23 cellular contexts compared by ENCODE assay signal in the genomic region with DNA sequence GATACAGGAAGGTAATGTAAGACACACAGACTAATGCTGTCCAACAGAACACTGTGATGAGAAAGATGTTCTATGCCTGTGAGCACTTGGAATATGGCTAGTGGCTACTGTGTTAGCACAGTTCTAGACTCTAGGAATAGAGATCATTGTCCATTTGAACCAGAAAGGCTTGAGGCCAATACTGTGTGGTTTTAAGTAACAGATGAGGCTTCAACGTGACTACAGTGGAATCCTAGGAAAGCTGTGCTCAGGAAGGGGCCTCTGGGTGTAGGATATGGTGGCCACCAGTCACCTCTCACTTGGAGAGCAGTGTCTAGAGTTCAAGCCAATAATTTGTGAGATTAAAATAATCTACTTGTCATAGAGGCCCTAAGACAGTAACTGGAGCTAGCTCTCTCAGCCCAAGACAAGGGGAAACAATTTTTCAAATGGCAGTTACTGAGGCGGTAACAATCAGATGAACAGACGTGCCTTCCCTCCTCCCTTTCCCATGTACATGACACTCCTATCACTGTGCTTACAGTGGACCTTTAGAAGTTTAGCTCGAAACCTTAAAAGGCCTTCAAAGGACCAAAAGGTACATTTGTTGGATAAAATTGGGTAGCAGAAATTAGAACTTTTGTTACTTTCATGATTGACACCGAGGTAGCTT. TPM values are rescaled to one million over a fixed set of nuclear protein-coding genes. Genes with fewer than 3 reads are reported as not detected.
DNase-seq lines count a peak whose midpoint lies in the region; ATAC-seq and TF ChIP-seq lines count a peak whose summit lies in the region.
"Had no signal": no experiment of that assay in that cellular context is flagged by ENCODE, and none has a peak within 500 bp of the region (broad histone marks: within the 10 kb centered on the region; RNA-seq: fewer than 3 reads in every experiment).

No MANE protein-coding gene starts in this region.

- H3K9me3 ChIP-seq in CD8-positive, alpha-beta T cell (ENCODE audit: low read length), result no peaks in the 10 kb centered on the region
- H3K9me3 ChIP-seq: mucosa of descending colon, spleen, tibial nerve had no signal

- TF ChIP-seq CTCF in AG10803 (conservative IDR thresholded peaks at IDR 0.05; ENCODE audit: low read length), result no peak
- TF ChIP-seq CTCF in CD8-positive, alpha-beta T cell (IDR thresholded peaks at IDR 0.05), result no peak

- H3K27me3 ChIP-seq in CD8-positive, alpha-beta T cell (ENCODE audit: insufficient read depth, low read length), result no peaks in the 10 kb centered on the region
- H3K27me3 ChIP-seq: hepatocyte, spleen, tibial nerve had no signal

- no peaks in the 10 kb centered on the region for H3K4me1 ChIP-seq in CD8-positive, alpha-beta T cell (ENCODE audit: insufficient read depth, low read length)

- DNase-seq in AG10803 (ENCODE audit: low read depth) (peak; percentile 33), memory B cell (ENCODE audit: low spot score in 2 of 2) (no peak), NCI-H1105 treated with DMSO at 0.1 percent for 48 hours (lab: John Stamatoyannopoulos, UW) (no peak)
- no peak for DNase-seq in CD8-positive, alpha-beta T cell
- no peak for DNase-seq in activated CD4-positive, alpha-beta memory T cell treated with anti-CD3 and anti-CD28 coated beads for 36 hours
- DNase-seq in activated CD8-positive, alpha-beta memory T cell treated with anti-CD3 and anti-CD28 coated beads, Interleukin-2, amount 10 ng/mL, durations not matched to agents 7 days and 5 days, result no peak
- no peak for DNase-seq in effector CD8-positive, alpha-beta T cell (lab: John Stamatoyannopoulos, UW)
- DNase-seq: AML-193; erythroblast; left ventricle myocardium superior; mucosa of descending colon; NCI-H1048; NCI-H187 treated with DMSO at 0.1 percent for 48 hours; NCI-H69; spleen; stimulated activated CD4-positive, alpha-beta T cell treated with anti-CD3 and anti-CD28 coated beads, Interleukin-4, amount 100 ng/mL, for 24 hours; SW 1271 had no signal

- no peak overlapping the region for H3K4me3 Mint-ChIP-seq in CD8-positive, alpha-beta T cell
- no peak overlapping the region for H3K4me3 Mint-ChIP-seq in activated CD4-positive, alpha-beta memory T cell treated with anti-CD3 and anti-CD28 coated beads for 36 hours
- H3K4me3 Mint-ChIP-seq in memory B cell, result no peak overlapping the region
- no peak overlapping the region for H3K4me3 Mint-ChIP-seq in activated CD8-positive, alpha-beta memory T cell treated with anti-CD3 and anti-CD28 coated beads, Interleukin-2, amount 10 ng/mL, durations not matched to agents 7 days and 5 days
- H3K4me3 Mint-ChIP-seq: central memory CD8-positive, alpha-beta T cell; stimulated activated naive CD8-positive, alpha-beta T cell treated with anti-CD3 and anti-CD28 coated beads, Interleukin-15, Interleukin-2, amounts not matched to agents 100 ng/mL and 50 ng/mL, for 24 hours had no signal

- H3K36me3 Mint-ChIP-seq in CD8-positive, alpha-beta T cell, result peaks cover 78% of the 10 kb centered on the region
- H3K36me3 Mint-ChIP-seq in activated CD4-positive, alpha-beta memory T cell treated with anti-CD3 and anti-CD28 coated beads for 36 hours, result peaks cover 57% of the 10 kb centered on the region
- peaks cover 19% of the 10 kb centered on the region for H3K36me3 Mint-ChIP-seq in memory B cell
- H3K36me3 Mint-ChIP-seq in activated CD8-positive, alpha-beta memory T cell treated with anti-CD3 and anti-CD28 coated beads, Interleukin-2, amount 10 ng/mL, durations not matched to agents 7 days and 5 days, result peaks cover 37% of the 10 kb centered on the region

- peaks cover 15% of the 10 kb centered on the region for H3K4me1 Mint-ChIP-seq in CD8-positive, alpha-beta T cell (ENCODE audit: low read depth)
- H3K4me1 Mint-ChIP-seq in activated CD4-positive, alpha-beta memory T cell treated with anti-CD3 and anti-CD28 coated beads for 36 hours (ENCODE audit: low read depth), result peaks cover 45% of the 10 kb centered on the region
- no peaks in the 10 kb centered on the region for H3K4me1 Mint-ChIP-seq in memory B cell
- H3K4me1 Mint-ChIP-seq in activated CD8-positive, alpha-beta memory T cell treated with anti-CD3 and anti-CD28 coated beads, Interleukin-2, amount 10 ng/mL, durations not matched to agents 7 days and 5 days, result peaks cover 8% of the 10 kb centered on the region

- peak overlapping the region; percentile 91 for H3K27ac Mint-ChIP-seq in CD8-positive, alpha-beta T cell
- peak overlapping the region; percentile 91 for H3K27ac Mint-ChIP-seq in activated CD4-positive, alpha-beta memory T cell treated with anti-CD3 and anti-CD28 coated beads for 36 hours
- peak overlapping the region; percentile 48 for H3K27ac Mint-ChIP-seq in memory B cell
- H3K27ac Mint-ChIP-seq in activated CD8-positive, alpha-beta memory T cell treated with anti-CD3 and anti-CD28 coated beads, Interleukin-2, amount 10 ng/mL, durations not matched to agents 7 days and 5 days, result no peak overlapping the region

- no peaks in the 10 kb centered on the region for H3K27me3 Mint-ChIP-seq in CD8-positive, alpha-beta T cell (ENCODE audit: low read depth)
- no peaks in the 10 kb centered on the region for H3K27me3 Mint-ChIP-seq in activated CD4-positive, alpha-beta memory T cell treated with anti-CD3 and anti-CD28 coated beads for 36 hours
- no peaks in the 10 kb centered on the region for H3K27me3 Mint-ChIP-seq in memory B cell
- H3K27me3 Mint-ChIP-seq in activated CD8-positive, alpha-beta memory T cell treated with anti-CD3 and anti-CD28 coated beads, Interleukin-2, amount 10 ng/mL, durations not matched to agents 7 days and 5 days, result no peaks in the 10 kb centered on the region
- H3K27me3 Mint-ChIP-seq: central memory CD8-positive, alpha-beta T cell; stimulated activated naive CD8-positive, alpha-beta T cell treated with anti-CD3 and anti-CD28 coated beads, Interleukin-15, Interleukin-2, amounts not matched to agents 100 ng/mL and 50 ng/mL, for 24 hours had no signal

- CTCF ChIA-PET in CD8-positive, alpha-beta T cell (lab: Charles Lee), result interaction anchor here (0.9 kb wide), 1 partner anchor 93 kb away, joined by 3 read pairs; no protein-coding TSS in a partner anchor
- CTCF ChIA-PET in activated CD4-positive, alpha-beta memory T cell treated with anti-CD3 and anti-CD28 coated beads for 36 hours (lab: Charles Lee), result interaction anchor here (0.9 to 1.3 kb wide), 5 partner anchors 10 to 49 kb away, joined by 3 to 5 read pairs (median 3); no protein-coding TSS in a partner anchor
- CTCF ChIA-PET in activated CD8-positive, alpha-beta memory T cell treated with anti-CD3 and anti-CD28 coated beads, Interleukin-2, amount 10 ng/mL, durations not matched to agents 7 days and 5 days (lab: Charles Lee), result interaction anchor here (0.5 to 1.5 kb wide), 5 partner anchors 20 to 97 kb away, joined by 3 to 7 read pairs (median 3); partner anchors contain the start of gene RRP12

- H3K27ac ChIP-seq in CD8-positive, alpha-beta T cell (ENCODE audit: low read depth, low read length), result no peak overlapping the region
- H3K27ac ChIP-seq: hepatocyte, spleen had no signal

- intact Hi-C loops in CD8-positive, alpha-beta T cell (cut with DNase I, micrococcal nuclease), result loop anchor here in 1 of 2 experiments (10.0 kb wide), 1 partner anchor 279 kb away; the partner anchor contains the start of gene ZFYVE27
- intact Hi-C loops in activated CD4-positive, alpha-beta memory T cell treated with anti-CD3 and anti-CD28 coated beads for 36 hours (cut with micrococcal nuclease), result no loop called here

- ATAC-seq in CD8-positive, alpha-beta T cell, result no peak
- ATAC-seq in memory B cell (ENCODE audit: low read depth) (no peak), GM19452 (IDR thresholded peaks at IDR 0.05; ENCODE audit: unreplicated experiment) (no peak)
- no peak for ATAC-seq in activated CD8-positive, alpha-beta memory T cell treated with anti-CD3 and anti-CD28 coated beads, Interleukin-2, amount 10 ng/mL, durations not matched to agents 7 days and 5 days
- ATAC-seq: activated CD4-positive, CD25-positive, alpha-beta regulatory T cell treated with anti-CD3 and anti-CD28 coated beads, Interleukin-2, amount 50 U/mL, for 24 hours; left ventricle myocardium superior; mucosa of descending colon had no signal

- no peak overlapping the region for H3K4me3 ChIP-seq in AG10803 (ENCODE audit: low read length)
- H3K4me3 ChIP-seq in CD8-positive, alpha-beta T cell (ENCODE audit: low read depth, low read length), result no peak overlapping the region
- H3K4me3 ChIP-seq: hepatocyte, mucosa of descending colon, spleen, tibial nerve had no signal

- POLR2A ChIA-PET in CD8-positive, alpha-beta T cell (lab: Charles Lee), result no interaction called here
- POLR2A ChIA-PET in activated CD4-positive, alpha-beta memory T cell treated with anti-CD3 and anti-CD28 coated beads for 36 hours (lab: Charles Lee), result interaction anchor here (1.0 to 1.4 kb wide), 5 partner anchors 8 to 43 kb away, joined by 3 to 4 read pairs (median 3); no protein-coding TSS in a partner anchor

- H3K36me3 ChIP-seq in CD8-positive, alpha-beta T cell (ENCODE audit: insufficient read depth, low read length), result peaks cover 42% of the 10 kb centered on the region

- H3K9me3 Mint-ChIP-seq in CD8-positive, alpha-beta T cell, result no peaks in the 10 kb centered on the region
- no peaks in the 10 kb centered on the region for H3K9me3 Mint-ChIP-seq in activated CD4-positive, alpha-beta memory T cell treated with anti-CD3 and anti-CD28 coated beads for 36 hours
- no peaks in the 10 kb centered on the region for H3K9me3 Mint-ChIP-seq in memory B cell
- H3K9me3 Mint-ChIP-seq in activated CD8-positive, alpha-beta memory T cell treated with anti-CD3 and anti-CD28 coated beads, Interleukin-2, amount 10 ng/mL, durations not matched to agents 7 days and 5 days (ENCODE audit: low read depth), result no peaks in the 10 kb centered on the region
- H3K9me3 Mint-ChIP-seq: central memory CD8-positive, alpha-beta T cell; stimulated activated naive CD8-positive, alpha-beta T cell treated with anti-CD3 and anti-CD28 coated beads, Interleukin-15, Interleukin-2, amounts not matched to agents 100 ng/mL and 50 ng/mL, for 24 hours had no signal

RNA-seq across cellular contexts. Expression of gene ZDHHC16, which starts 10.2 kb away (rescaled TPM):
- total RNA-seq in CD8-positive, alpha-beta T cell, result 1 to 10 TPM; 4.7 to 6.2 TPM
- 10 to 100 TPM; 42.5 to 43.6 TPM for total RNA-seq in activated CD4-positive, alpha-beta memory T cell treated with anti-CD3 and anti-CD28 coated beads for 36 hours
- 10 to 100 TPM; 33.1 to 42.4 TPM for total RNA-seq in activated CD8-positive, alpha-beta memory T cell treated with anti-CD3 and anti-CD28 coated beads, Interleukin-2, amount 10 ng/mL, durations not matched to agents 7 days and 5 days

RNA-seq across cellular contexts. Expression of gene EXOSC1, which starts 10.4 kb away (rescaled TPM):
- total RNA-seq in CD8-positive, alpha-beta T cell, result 10 to 100 TPM; 30.2 to 30.4 TPM
- 10 to 100 TPM; 69.0 to 75.1 TPM for total RNA-seq in activated CD4-positive, alpha-beta memory T cell treated with anti-CD3 and anti-CD28 coated beads for 36 hours
- 10 to 100 TPM; 49.5 to 56.8 TPM for total RNA-seq in activated CD8-positive, alpha-beta memory T cell treated with anti-CD3 and anti-CD28 coated beads, Interleukin-2, amount 10 ng/mL, durations not matched to agents 7 days and 5 days

RNA-seq across cellular contexts. Expression of gene PGAM1, which starts 30.2 kb away (rescaled TPM):
- total RNA-seq in CD8-positive, alpha-beta T cell, result 10 to 100 TPM; 56.7 to 56.8 TPM
- total RNA-seq in activated CD4-positive, alpha-beta memory T cell treated with anti-CD3 and anti-CD28 coated beads for 36 hours, result 1,000 to 10,000 TPM; 1,430 to 1,457 TPM
- total RNA-seq in activated CD8-positive, alpha-beta memory T cell treated with anti-CD3 and anti-CD28 coated beads, Interleukin-2, amount 10 ng/mL, durations not matched to agents 7 days and 5 days, result 100 to 1,000 TPM; 459 to 582 TPM

RNA-seq across cellular contexts. Expression of gene MMS19, which starts 42.1 kb away (rescaled TPM):
- total RNA-seq in CD8-positive, alpha-beta T cell, result 10 to 100 TPM; 48.4 to 49.5 TPM
- total RNA-seq in activated CD4-positive, alpha-beta memory T cell treated with anti-CD3 and anti-CD28 coated beads for 36 hours, result 10 to 100 TPM; 84.7 to 86.8 TPM
- total RNA-seq in activated CD8-positive, alpha-beta memory T cell treated with anti-CD3 and anti-CD28 coated beads, Interleukin-2, amount 10 ng/mL, durations not matched to agents 7 days and 5 days, result 10 to 100 TPM; 81.1 to 81.6 TPM

RNA-seq across cellular contexts. Expression of gene UBTD1, which starts 42.6 kb away (rescaled TPM):
- total RNA-seq in CD8-positive, alpha-beta T cell, result 1 to 10 TPM in 1 of 2 experiments, under 1 TPM in 1; 0.58 to 1.1 TPM
- total RNA-seq in activated CD4-positive, alpha-beta memory T cell treated with anti-CD3 and anti-CD28 coated beads for 36 hours, result 1 to 10 TPM; 1.6 to 2.6 TPM
- 1 to 10 TPM in 1 of 2 experiments, under 1 TPM in 1; 0.88 to 1.3 TPM for total RNA-seq in activated CD8-positive, alpha-beta memory T cell treated with anti-CD3 and anti-CD28 coated beads, Interleukin-2, amount 10 ng/mL, durations not matched to agents 7 days and 5 days

Comparison
In these comparisons a context has a peak if more than half of its experiments do, and no peak if none do; other contexts are left out.
1. RNA of gene ZDHHC16, which starts 10.2 kb away (total RNA-seq): 42.5 to 43.6 TPM in activated CD4-positive, alpha-beta memory T cell treated with anti-CD3 and anti-CD28 coated beads for 36 hours and 33.1 to 42.4 TPM in activated CD8-positive, alpha-beta memory T cell treated with anti-CD3 and anti-CD28 coated beads, Interleukin-2, amount 10 ng/mL, durations not matched to agents 7 days and 5 days; 4.7 to 6.2 TPM in CD8-positive, alpha-beta T cell; every median in the first group is over 4 times any median in the second.
2. RNA of gene PGAM1, which starts 30.2 kb away (total RNA-seq): 1,430 to 1,457 TPM in activated CD4-positive, alpha-beta memory T cell treated with anti-CD3 and anti-CD28 coated beads for 36 hours and 459 to 582 TPM in activated CD8-positive, alpha-beta memory T cell treated with anti-CD3 and anti-CD28 coated beads, Interleukin-2, amount 10 ng/mL, durations not matched to agents 7 days and 5 days; 56.7 to 56.8 TPM in CD8-positive, alpha-beta T cell; every median in the first group is over 4 times any median in the second.